ENCODE assay signal across 12 cellular contexts in the genomic region with DNA sequence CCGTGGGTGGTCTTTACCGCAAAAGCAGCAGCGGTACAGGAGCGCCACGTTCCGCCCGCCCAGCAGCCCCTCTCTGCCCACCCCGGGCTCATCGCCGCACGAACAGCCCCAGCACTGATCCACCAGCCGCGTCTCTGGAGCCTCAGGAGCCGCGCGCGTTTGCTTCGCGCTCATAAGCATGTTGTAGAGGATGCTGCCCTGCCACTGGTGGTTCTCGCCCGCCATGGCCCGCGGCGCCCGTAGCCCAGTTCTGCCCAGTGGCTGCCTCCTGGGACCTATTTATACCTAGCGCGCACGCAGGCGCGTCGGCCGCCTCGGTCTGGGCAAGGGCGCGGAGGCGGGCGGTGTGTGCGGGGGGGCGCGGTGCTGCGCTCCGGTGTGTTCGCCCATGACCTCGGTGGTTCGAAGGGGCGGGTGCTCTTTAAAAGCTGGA. TPM values are rescaled to one million over a fixed set of nuclear protein-coding genes. Genes with fewer than 3 reads are reported as not detected.
DNase-seq lines count a peak whose midpoint lies in the region; ATAC-seq, FAIRE-seq and TF ChIP-seq lines count a peak whose summit lies in the region.
"Had no signal": no experiment of that assay in that cellular context is flagged by ENCODE, and none has a peak within 500 bp of the region (broad histone marks: within the 10 kb centered on the region; RNA-seq: fewer than 3 reads in every experiment).

Gene NR0B1, minus strand, starts transcription at position 252 of the 433 bp plus-strand sequence. Its CDS starts 27 bp downstream, at position 225.

- TF ChIP-seq RAD21 in H1 (IDR thresholded peaks at IDR 0.05 in 1 of 2, conservative IDR thresholded peaks at IDR 0.05 in 1 of 2; ENCODE audit: low read depth in 2 of 2, low read length in 2 of 2) = no peak

- no peak within 1 kb of the TSS; the same call in 1 of the 2 replicates for H2BK15ac ChIP-seq in H1 (ENCODE audit: low read length)

- ATAC-seq in activated T-cell treated with anti-CD3 and anti-CD28 coated beads, Interleukin-2, amount 50 U/mL, for 72 hours (replicated peaks in 1 of 2) = no peak

- no peak within 1 kb of the TSS for H2BK20ac ChIP-seq in H1 (ENCODE audit: low read length)

- peak within 1 kb of the TSS; percentile 74 to 92 for H3K4me2 ChIP-seq in H1 (ENCODE audit: insufficient read depth in 1 of 2, low read depth in 2 of 2, low read length in 2 of 2)

- POLR2A ChIA-PET in BJ (lab: Charles Lee) = no interaction called here
- POLR2A ChIA-PET in H1 (lab: Charles Lee; ENCODE audit: partially characterized antibody) = no interaction called here

- no peak within 1 kb of the TSS for H3K23ac ChIP-seq in H1 (ENCODE audit: insufficient read length)

- H3K4me1 Mint-ChIP-seq in nephron = peaks cover 6% of the 10 kb centered on the region
- H3K4me1 Mint-ChIP-seq in activated T-cell treated with anti-CD3 and anti-CD28 coated beads, Interleukin-2, amount 50 U/mL, for 72 hours (ENCODE audit: low read depth) = no peaks in the 10 kb centered on the region

- no peak within 1 kb of the TSS for H3K4ac ChIP-seq in H1 (replicated peaks; ENCODE audit: insufficient read length, low read depth, low read length)

- H3K79me2 ChIP-seq in H1 (ENCODE audit: control insufficient read depth in 1 of 2, insufficient read depth in 2 of 2, low read length in 2 of 2) = no peaks in the 10 kb centered on the region

- no peaks in the 10 kb centered on the region for H4K20me1 ChIP-seq in H1 (replicated peaks in 1 of 2; ENCODE audit: control insufficient read depth in 1 of 2, insufficient read depth in 2 of 2, low read length in 2 of 2)

- no peaks in the 10 kb centered on the region for H3K36me3 Mint-ChIP-seq in nephron (ENCODE audit: low read depth)
- peaks cover 0 to 4% of the 10 kb centered on the region in 2 donors for H3K36me3 Mint-ChIP-seq in activated T-cell treated with anti-CD3 and anti-CD28 coated beads, Interleukin-2, amount 50 U/mL, for 72 hours (ENCODE audit: insufficient read depth in 2 of 2)
- H3K36me3 Mint-ChIP-seq: activated CD4-positive, alpha-beta memory T cell treated with anti-CD3 and anti-CD28 coated beads for 36 hours had no signal

- TF ChIP-seq CTCF in BJ (IDR thresholded peaks at IDR 0.05; ENCODE audit: insufficient read depth, low read depth, low read length) (no peak), H1 (IDR thresholded peaks at IDR 0.05; ENCODE audit: control extremely low read depth in 1 of 3, insufficient read depth in 1 of 3, low read depth in 1 of 3, low read length in 3 of 3) (no peak), nephron (IDR thresholded peaks at IDR 0.05; ENCODE audit: unreplicated experiment in 3 of 3) (no peak), uterus (IDR thresholded peaks at IDR 0.05) (no peak)

- TF ChIP-seq POLR2A in H1 (IDR thresholded peaks at IDR 0.05; ENCODE audit: control extremely low read depth in 1 of 2, low read depth in 2 of 2, low read length in 2 of 2) (no peak), GM12892 (IDR thresholded peaks at IDR 0.05; ENCODE audit: low read depth, low read length) (no peak), uterus (IDR thresholded peaks at IDR 0.05) (no peak)

- peak within 1 kb of the TSS; percentile 66 to 78 (median 72) for H3K4me3 Mint-ChIP-seq in nephron
- H3K4me3 Mint-ChIP-seq in activated T-cell treated with anti-CD3 and anti-CD28 coated beads, Interleukin-2, amount 50 U/mL, for 72 hours = no peak within 1 kb of the TSS
- H3K4me3 Mint-ChIP-seq: activated CD4-positive, alpha-beta memory T cell treated with anti-CD3 and anti-CD28 coated beads for 36 hours had no signal

- H3K27ac ChIP-seq in H1 (ENCODE audit: low read depth, low read length) = no peak within 1 kb of the TSS
- H3K27ac ChIP-seq in uterus = no peak within 1 kb of the TSS
- H3K27ac ChIP-seq: HL-60 had no signal

- no peaks in the 10 kb centered on the region for H3K9me3 ChIP-seq in H1 (ENCODE audit: insufficient read depth in 2 of 2, low read depth in 1 of 2, low read length in 1 of 2)
- no peaks in the 10 kb centered on the region for H3K9me3 ChIP-seq in uterus

- H3K79me1 ChIP-seq in H1 (ENCODE audit: low read depth, low read length) = no peaks in the 10 kb centered on the region

- H4K8ac ChIP-seq in H1 (ENCODE audit: extremely low read depth, insufficient read depth, low read length) = peak within 1 kb of the TSS; percentile 68; the same call in 1 of the 2 replicates

- H2BK5ac ChIP-seq in H1 (ENCODE audit: low read depth, low read length) = no peak within 1 kb of the TSS

- H3K9ac ChIP-seq in H1 (replicated peaks in 1 of 4; ENCODE audit: extremely low read depth in 1 of 4, low read depth in 3 of 4, low read length in 3 of 4) = no peak within 1 kb of the TSS

- H2BK120ac ChIP-seq in H1 (replicated peaks; ENCODE audit: low read depth, low read length) = no peak within 1 kb of the TSS

- DNase-seq in BJ (ENCODE audit: low read depth) (no peak), NCI-H1417 treated with DMSO at 0.1 percent for 48 hours (lab: John Stamatoyannopoulos, UW) (peak; percentile 26), H1 (ENCODE audit: low read depth in 1 of 2, low spot score in 2 of 2) (peak in 1 of 2 experiments; percentile 51), GM12892 (ENCODE audit: insufficient read length) (no peak), uterus (no peak), T1000 (lab: John Stamatoyannopoulos, UW) (no peak)
- DNase-seq in activated T-cell treated with anti-CD3 and anti-CD28 coated beads, Interleukin-2, amount 50 U/mL, for 72 hours = no peak
- DNase-seq: activated CD4-positive, alpha-beta memory T cell treated with anti-CD3 and anti-CD28 coated beads for 36 hours had no signal

- CTCF ChIA-PET in BJ (lab: Yijun Ruan, JAX) (no interaction called here), H1 (lab: Charles Lee; ENCODE audit: partially characterized antibody) (interaction anchor here (0.7 to 1.2 kb wide), 6 partner anchors 34 to 199 kb away, joined by 3 read pairs; no protein-coding TSS in a partner anchor)

- H2AK5ac ChIP-seq in H1 (ENCODE audit: low read depth, low read length) = no peak within 1 kb of the TSS

- H3K9me3 Mint-ChIP-seq in nephron = no peaks in the 10 kb centered on the region
- H3K9me3 Mint-ChIP-seq in activated T-cell treated with anti-CD3 and anti-CD28 coated beads, Interleukin-2, amount 50 U/mL, for 72 hours = no peaks in the 10 kb centered on the region
- H3K9me3 Mint-ChIP-seq: activated CD4-positive, alpha-beta memory T cell treated with anti-CD3 and anti-CD28 coated beads for 36 hours had no signal

- no peak within 1 kb of the TSS for H4K91ac ChIP-seq in H1 (replicated peaks; ENCODE audit: insufficient read length, low read length)

- H3K4me1 ChIP-seq in H1 (replicated peaks in 1 of 4; ENCODE audit: control insufficient read depth in 3 of 4, insufficient read depth in 4 of 4, low read length in 3 of 4) (0 out of 7 replicates have a peak, but pooled peaks cover 0 to 4% (median 0%) of the 10 kb centered on the region in 4 experiments), uterus (no peaks in the 10 kb centered on the region)

- no peak within 1 kb of the TSS for H3K56ac ChIP-seq in H1 (replicated peaks; ENCODE audit: insufficient read length, low read depth, low read length)

- peak within 1 kb of the TSS; percentile 62; the same call in 1 of the 2 replicates for H2AFZ ChIP-seq in H1 (ENCODE audit: low read length)

- intact Hi-C loops in uterus (cut with DNase I; ENCODE audit: low total_unique reads) = no loop called here

- H3K27ac Mint-ChIP-seq in nephron = no peak within 1 kb of the TSS
- H3K27ac Mint-ChIP-seq in activated T-cell treated with anti-CD3 and anti-CD28 coated beads, Interleukin-2, amount 50 U/mL, for 72 hours = no peak within 1 kb of the TSS
- H3K27ac Mint-ChIP-seq: activated CD4-positive, alpha-beta memory T cell treated with anti-CD3 and anti-CD28 coated beads for 36 hours had no signal

- FAIRE-seq in H1 (lab: Jason Lieb, UNC) (no peak), GM12892 (lab: Jason Lieb, UNC) (no peak)

- WGBS in H1 (ENCODE audit: extremely low coverage in 1 of 2, insufficient coverage in 1 of 2, insufficient read length in 1 of 2, insufficient replicate concordance in 2 of 2, low coverage in 1 of 2, low lambda C conversion rate in 2 of 2, missing lambda C conversion rate in 1 of 2), 2 experiments = 7% methylated on average over 32 of the region's 46 CpGs; no CpG with 5 or more reads in 1 of the 2 experiments

- no peak within 1 kb of the TSS for H4K5ac ChIP-seq in H1 (ENCODE audit: insufficient read length, low read depth, low read length)

- peak within 1 kb of the TSS; percentile 26 for H3K4me3 ChIP-seq in BJ (ENCODE audit: low read depth, low read length)
- H3K4me3 ChIP-seq in H1 (ENCODE audit: extremely low read depth in 1 of 4, insufficient read depth in 2 of 4, low read depth in 3 of 4, low read length in 4 of 4) = peak within 1 kb of the TSS; percentile 34 to 60 (median 36)
- peak within 1 kb of the TSS in 1 of 2 donors; percentile 16 for H3K4me3 ChIP-seq in uterus

- no peak for TF ChIP-seq EP300 in H1 (IDR thresholded peaks at IDR 0.05; ENCODE audit: borderline replicate concordance in 1 of 2, low read depth in 2 of 2, low read length in 2 of 2)

- H2BK12ac ChIP-seq in H1 (ENCODE audit: low read depth, low read length) = no peak within 1 kb of the TSS

- H3K18ac ChIP-seq in H1 (ENCODE audit: extremely low read depth, low read length) = no peak within 1 kb of the TSS

- H3K23me2 ChIP-seq in H1 (ENCODE audit: low read depth, low read length) = peaks cover 9% of the 10 kb centered on the region; the same call in 1 of the 2 replicates

- H3K27me3 Mint-ChIP-seq in nephron (ENCODE audit: low read depth) = peaks cover 52% of the 10 kb centered on the region
- peaks cover 32% of the 10 kb centered on the region for H3K27me3 Mint-ChIP-seq in activated T-cell treated with anti-CD3 and anti-CD28 coated beads, Interleukin-2, amount 50 U/mL, for 72 hours (ENCODE audit: low read depth)

- H3K27me3 ChIP-seq in BJ (ENCODE audit: control insufficient read depth, insufficient read depth, low read length) (peaks cover 4% of the 10 kb centered on the region), H1 (replicated peaks in 1 of 4; ENCODE audit: control insufficient read depth in 3 of 4, extremely low read depth in 1 of 4, insufficient read depth in 3 of 4, low read length in 3 of 4) (peaks cover 4 to 31% (median 26%) of the 10 kb centered on the region in 4 experiments), uterus (peaks cover 0 to 6% of the 10 kb centered on the region in 2 donors)

- no peaks in the 10 kb centered on the region for H3K36me3 ChIP-seq in BJ (ENCODE audit: control insufficient read depth, insufficient read depth, low read length)
- no peaks in the 10 kb centered on the region for H3K36me3 ChIP-seq in H1 (ENCODE audit: control insufficient read depth in 2 of 4, insufficient read depth in 4 of 4, low read length in 3 of 4)
- H3K36me3 ChIP-seq in uterus = no peaks in the 10 kb centered on the region

- H3K14ac ChIP-seq in H1 (ENCODE audit: insufficient read length) = no peak within 1 kb of the TSS

RNA-seq across cellular contexts. Expression of gene NR0B1, which starts in this region (rescaled TPM):
- polyA plus RNA-seq in BJ (2011; rRNA removed) (0.05 and 0.10 TPM in 2 replicates), H1 (2011; rRNA removed) (0.24 and 0.26 TPM in 2 replicates)
- polyA minus RNA-seq in BJ (2011; rRNA and poly(A)+ RNA removed) = not detected in 2 replicates
- total RNA-seq in H1 (2021; fragmentation: NEBNext Ultra II Directional; extraction: Animal tissue kit (Norgen Biotek cat#: 25700)) = 0.15 and 0.24 TPM in 2 replicates
- 0.14 TPM for polyA plus RNA-seq in H1 (2011; cell fraction: cytosol; rRNA removed)
- polyA plus RNA-seq in H1 (2011; cell fraction: nucleus; rRNA removed) = 0.20 TPM
- polyA plus RNA-seq in H1 (2012, experiment 1 of 2) = 0.17 to 0.28 TPM (median 0.25 TPM) in 4 replicates
- polyA plus RNA-seq in H1 (2012, experiment 2 of 2) = 0.33 TPM
- 0.20 TPM for polyA plus RNA-seq in H1 (2013, experiment 1 of 2)
- polyA plus RNA-seq in H1 (2013, experiment 2 of 2) = 0.09 TPM
- polyA minus RNA-seq in H1 (2011; rRNA and poly(A)+ RNA removed) = 0.09 TPM in 1 of 2 replicates, not detected in the other
- not detected for polyA minus RNA-seq in H1 (2011; cell fraction: cytosol; rRNA and poly(A)+ RNA removed)
- not detected for polyA minus RNA-seq in H1 (2011; cell fraction: nucleus; rRNA and poly(A)+ RNA removed)
- polyA plus RNA-seq in GM12892 (2012; ENCODE audit: missing spikeins) = not detected
- total RNA-seq in uterus = under 1 TPM in 1 of 4 donors, not detected in 3; 0.28 TPM
- total RNA-seq in activated T-cell treated with anti-CD3 and anti-CD28 coated beads, Interleukin-2, amount 50 U/mL, for 72 hours = not detected
- total RNA-seq: activated CD4-positive, alpha-beta memory T cell treated with anti-CD3 and anti-CD28 coated beads for 36 hours; Daoy; mucosa of gallbladder had no signal

Comparison
In these comparisons a context has a peak if more than half of its experiments do, and no peak if none do; other contexts are left out.
1. H3K4me3 Mint-ChIP-seq: peak in nephron (3 of 3); none in activated T-cell treated with anti-CD3 and anti-CD28 coated beads, Interleukin-2, amount 50 U/mL, for 72 hours (0 of 2).